In genomic region chr13:49253997-49254396, GRCh38 we compare ENCODE assay signal across 1 cellular context.
A peak's percentile ranks its signal among the peaks of the same experiment; 100 is the strongest.
TF ChIP-seq lines count a peak whose summit lies in the region.

No MANE protein-coding gene starts in this region.

TF ChIP-seq in endothelial cell of umbilical vein, 7 proteins besides CTCF, POLR2A, EP300 and RAD21:
- TF ChIP-seq POLR2AphosphoS5 (IDR thresholded peaks at IDR 0.05; ENCODE audit: insufficient read depth, low read depth, low read length) (no peak), GATA2 (IDR thresholded peaks at IDR 0.05; ENCODE audit: insufficient read depth, insufficient read length, low read depth, low read length) (peak; percentile 17)
